In genomic region chr17:73820686-73821448, GRCh38 we compare ENCODE assay signal across 1 cellular context.
TF ChIP-seq lines count a peak whose summit lies in the region.

No MANE protein-coding gene starts in this region.

TF ChIP-seq in SK-N-SH treated with all-trans-retinoic acid at 6 μM for 48 hours, 23 proteins besides CTCF, POLR2A, EP300 and RAD21 (continued from another document):
- no peak for TF ChIP-seq TOX (CRISPR knock-in tag; IDR thresholded peaks at IDR 0.05; ENCODE audit: borderline replicate concordance)
- no peak for TF ChIP-seq OSR1 (CRISPR knock-in tag; IDR thresholded peaks at IDR 0.05)
TF ChIP-seq in SK-N-SH treated with all-trans-retinoic acid at 6 μM for 48 hours: peak in this region for 3.
